In the genomic region with DNA sequence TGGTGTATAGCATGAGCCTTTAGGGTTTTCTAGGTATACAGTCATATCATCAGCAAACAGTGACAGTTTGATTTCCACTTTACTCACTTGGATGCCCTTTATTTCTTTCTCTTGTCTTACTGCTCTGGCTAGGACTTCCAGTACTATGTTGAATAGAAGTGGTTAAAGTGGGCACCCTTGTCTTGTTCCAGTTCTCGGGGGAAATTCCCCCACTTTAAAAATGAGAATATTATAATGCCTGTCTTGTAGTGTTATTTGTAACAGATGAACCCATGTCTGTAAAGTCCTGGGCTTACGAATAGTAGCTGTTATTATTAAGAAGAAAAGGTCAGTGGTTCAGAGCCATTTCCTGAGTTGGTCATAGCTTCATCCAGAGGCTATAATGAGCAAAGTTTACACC, we compare ENCODE assay signal across 13 cellular contexts.
A peak's percentile ranks its signal among the peaks of the same experiment; 100 is the strongest.
DNase-seq lines count a peak whose midpoint lies in the region; ATAC-seq and TF ChIP-seq lines count a peak whose summit lies in the region.
"Had no signal": no experiment of that assay in that cellular context is flagged by ENCODE, and none has a peak within 500 bp of the region (broad histone marks: within the 10 kb centered on the region; RNA-seq: fewer than 3 reads in every experiment).

No MANE protein-coding gene starts in this region.

- H3K4me1 ChIP-seq in ascending aorta: no peaks in the 10 kb centered on the region
- H3K4me1 ChIP-seq: right lobe of liver had no signal

- no peaks in the 10 kb centered on the region for H3K27me3 Mint-ChIP-seq in activated T-cell treated with anti-CD3 and anti-CD28 coated beads, Interleukin-2, amount 50 U/mL, for 24 hours
- H3K27me3 Mint-ChIP-seq in activated CD8-positive, alpha-beta T cell treated with anti-CD3 and anti-CD28 coated beads for 36 hours: no peaks in the 10 kb centered on the region
- H3K27me3 Mint-ChIP-seq in stimulated activated memory B cell treated with anti-CD40 and anti-IgM and Interleukin-4, amounts not matched to agents 10 μg/mL and 1 μg/mL and 100 μg/mL, for 72 hours: no peaks in the 10 kb centered on the region

- in situ Hi-C loops in brain microvascular endothelial cell (cut with HindIII; ENCODE audit: low pct_ligation_motif_present, low sequenced_read_pairs): no loop called here

- DNase-seq in activated T-cell treated with anti-CD3 and anti-CD28 coated beads, Interleukin-2, amount 50 U/mL, for 24 hours: no peak
- no peak for DNase-seq in activated T-cell treated with anti-CD3 and anti-CD28 coated beads, Interleukin-2, amount 50 U/mL, for 1 hour
- DNase-seq in activated CD8-positive, alpha-beta T cell treated with anti-CD3 and anti-CD28 coated beads for 36 hours: peak; percentile 26
- no peak for DNase-seq in ascending aorta (ENCODE audit: low spot score in 2 of 2)
- no peak for DNase-seq in dedifferentiated amniotic fluid mesenchymal stem cell (ENCODE audit: extremely low spot score)
- DNase-seq in brain microvascular endothelial cell: no peak
- DNase-seq: ACHN; effector CD8-positive, alpha-beta T cell; heart left ventricle; right lobe of liver had no signal

- H3K9me3 ChIP-seq in ascending aorta: no peaks in the 10 kb centered on the region
- H3K9me3 ChIP-seq: heart left ventricle, right lobe of liver had no signal

- H3K36me3 ChIP-seq in ascending aorta (peaks cover 0 to 5% of the 10 kb centered on the region in 2 donors), brain microvascular endothelial cell (replicated peaks) (no peaks in the 10 kb centered on the region)
- H3K36me3 ChIP-seq: right lobe of liver had no signal

- H3K27ac ChIP-seq in ascending aorta (no peak overlapping the region), brain microvascular endothelial cell (no peak overlapping the region)
- H3K27ac ChIP-seq: heart left ventricle, right lobe of liver had no signal

- POLR2A ChIA-PET in activated CD8-positive, alpha-beta T cell treated with anti-CD3 and anti-CD28 coated beads for 36 hours (lab: Charles Lee): interaction anchor here (1.5 to 1.7 kb wide), 2 partner anchors 9 to 79 kb away, joined by 5 to 7 read pairs; no protein-coding TSS in a partner anchor

- peak overlapping the region; percentile 98 for H3K27ac Mint-ChIP-seq in activated T-cell treated with anti-CD3 and anti-CD28 coated beads, Interleukin-2, amount 50 U/mL, for 24 hours
- H3K27ac Mint-ChIP-seq in activated CD8-positive, alpha-beta T cell treated with anti-CD3 and anti-CD28 coated beads for 36 hours: peak overlapping the region; percentile 94
- peak overlapping the region; percentile 92 for H3K27ac Mint-ChIP-seq in stimulated activated memory B cell treated with anti-CD40 and anti-IgM and Interleukin-4, amounts not matched to agents 10 μg/mL and 1 μg/mL and 100 μg/mL, for 72 hours
- H3K27ac Mint-ChIP-seq: mesothelial cell of epicardium had no signal

- peak; percentile 73 for ATAC-seq in HG02588 (IDR thresholded peaks at IDR 0.05; ENCODE audit: unreplicated experiment)
- ATAC-seq in activated CD8-positive, alpha-beta T cell treated with anti-CD3 and anti-CD28 coated beads for 36 hours: peak; percentile 84
- ATAC-seq in stimulated activated memory B cell treated with anti-CD40 and anti-IgM and Interleukin-4, amounts not matched to agents 10 μg/mL and 1 μg/mL and 100 μg/mL, for 72 hours: peak; percentile 95
- ATAC-seq: heart left ventricle, right lobe of liver had no signal

- H3K27me3 ChIP-seq in ascending aorta (no peaks in the 10 kb centered on the region), brain microvascular endothelial cell (replicated peaks) (no peaks in the 10 kb centered on the region)
- H3K27me3 ChIP-seq: heart left ventricle, right lobe of liver had no signal

- no peak for TF ChIP-seq CTCF in activated CD8-positive, alpha-beta T cell treated with anti-CD3 and anti-CD28 coated beads for 36 hours (IDR thresholded peaks at IDR 0.05)
- TF ChIP-seq CTCF in ascending aorta (IDR thresholded peaks at IDR 0.05) (no peak), brain microvascular endothelial cell (IDR thresholded peaks at IDR 0.05; ENCODE audit: low read depth, low read length, missing control alignments) (no peak)

- CTCF ChIA-PET in activated CD8-positive, alpha-beta T cell treated with anti-CD3 and anti-CD28 coated beads for 36 hours (lab: Charles Lee): interaction anchor here (0.8 to 6.3 kb wide), 7 partner anchors 8 to 208 kb away, joined by 3 to 47 read pairs (median 4); a partner anchor contains a TSS

- peaks cover 90% of the 10 kb centered on the region for H3K36me3 Mint-ChIP-seq in activated T-cell treated with anti-CD3 and anti-CD28 coated beads, Interleukin-2, amount 50 U/mL, for 24 hours (ENCODE audit: low read depth)
- peaks cover 70% of the 10 kb centered on the region for H3K36me3 Mint-ChIP-seq in activated CD8-positive, alpha-beta T cell treated with anti-CD3 and anti-CD28 coated beads for 36 hours (ENCODE audit: low read depth)
- peaks cover 68% of the 10 kb centered on the region for H3K36me3 Mint-ChIP-seq in stimulated activated memory B cell treated with anti-CD40 and anti-IgM and Interleukin-4, amounts not matched to agents 10 μg/mL and 1 μg/mL and 100 μg/mL, for 72 hours

- peak overlapping the region; percentile 50 for H3K4me3 Mint-ChIP-seq in activated T-cell treated with anti-CD3 and anti-CD28 coated beads, Interleukin-2, amount 50 U/mL, for 24 hours
- H3K4me3 Mint-ChIP-seq in activated CD8-positive, alpha-beta T cell treated with anti-CD3 and anti-CD28 coated beads for 36 hours: peak overlapping the region; percentile 17
- H3K4me3 Mint-ChIP-seq in stimulated activated memory B cell treated with anti-CD40 and anti-IgM and Interleukin-4, amounts not matched to agents 10 μg/mL and 1 μg/mL and 100 μg/mL, for 72 hours: no peak overlapping the region
- H3K4me3 Mint-ChIP-seq: mesothelial cell of epicardium had no signal

- peaks cover 79% of the 10 kb centered on the region for H3K4me1 Mint-ChIP-seq in activated T-cell treated with anti-CD3 and anti-CD28 coated beads, Interleukin-2, amount 50 U/mL, for 24 hours (ENCODE audit: low read depth)
- peaks cover 52% of the 10 kb centered on the region for H3K4me1 Mint-ChIP-seq in activated CD8-positive, alpha-beta T cell treated with anti-CD3 and anti-CD28 coated beads for 36 hours (ENCODE audit: low read depth)
- H3K4me1 Mint-ChIP-seq in stimulated activated memory B cell treated with anti-CD40 and anti-IgM and Interleukin-4, amounts not matched to agents 10 μg/mL and 1 μg/mL and 100 μg/mL, for 72 hours: peaks cover 37% of the 10 kb centered on the region

- H3K9me3 Mint-ChIP-seq in activated T-cell treated with anti-CD3 and anti-CD28 coated beads, Interleukin-2, amount 50 U/mL, for 24 hours: peaks cover 3% of the 10 kb centered on the region
- H3K9me3 Mint-ChIP-seq in activated CD8-positive, alpha-beta T cell treated with anti-CD3 and anti-CD28 coated beads for 36 hours: peaks cover 11% of the 10 kb centered on the region
- H3K9me3 Mint-ChIP-seq in stimulated activated memory B cell treated with anti-CD40 and anti-IgM and Interleukin-4, amounts not matched to agents 10 μg/mL and 1 μg/mL and 100 μg/mL, for 72 hours: no peaks in the 10 kb centered on the region

- intact Hi-C loops in activated CD8-positive, alpha-beta T cell treated with anti-CD3 and anti-CD28 coated beads for 36 hours (cut with micrococcal nuclease): loop anchor here (5.0 kb wide), 1 partner anchor 74 kb away; no protein-coding TSS in a partner anchor
- intact Hi-C loops in ascending aorta (cut with DNase I): no loop called here

- H3K4me3 ChIP-seq in ascending aorta: no peak overlapping the region
- H3K4me3 ChIP-seq in brain microvascular endothelial cell (ENCODE audit: low read depth, low read length): no peak overlapping the region
- H3K4me3 ChIP-seq: heart left ventricle, right lobe of liver had no signal
